Comparison of ENCODE assay signal across 1 cellular context in genomic region chr17:77668518-77668917, GRCh38.
TF ChIP-seq lines count a peak whose summit lies in the region.

No MANE protein-coding gene starts in this region.

TF ChIP-seq in HCT116, 20 proteins besides CTCF, POLR2A, EP300 and RAD21 (continued from another document):
- TF ChIP-seq REST (IDR thresholded peaks at IDR 0.05; ENCODE audit: low read depth) (no peak), POLR2AphosphoS5 (IDR thresholded peaks at IDR 0.05; ENCODE audit: low read depth, low read length) (no peak), SIN3A (IDR thresholded peaks at IDR 0.05; ENCODE audit: low read depth) (no peak), ZFX (IDR thresholded peaks at IDR 0.05) (no peak)
